In genomic region chr1:54995835-54996234, GRCh38 we compare ENCODE assay signal across 15 cellular contexts. TPM values are rescaled to one million over a fixed set of nuclear protein-coding genes. Genes with fewer than 3 reads are reported as not detected.
DNase-seq lines count a peak whose midpoint lies in the region; ATAC-seq, FAIRE-seq and TF ChIP-seq lines count a peak whose summit lies in the region.
"Had no signal": no experiment of that assay in that cellular context is flagged by ENCODE, and none has a peak within 500 bp of the region (broad histone marks: within the 10 kb centered on the region; RNA-seq: fewer than 3 reads in every experiment).

No MANE protein-coding gene starts in this region.

- ATAC-seq in A549: no peak

- H3K9me3 ChIP-seq in A549: no peaks in the 10 kb centered on the region
- H3K9me3 ChIP-seq in MM.1S (replicated peaks; ENCODE audit: insufficient read depth, low read length): no peaks in the 10 kb centered on the region
- H3K9me3 ChIP-seq in endothelial cell of umbilical vein (replicated peaks; ENCODE audit: control insufficient read depth, insufficient read depth, low read length): no peaks in the 10 kb centered on the region
- H3K9me3 ChIP-seq: right lobe of liver had no signal

- CTCF ChIA-PET in A549 (lab: Yijun Ruan, JAX): interaction anchor here (0.6 to 20.8 kb wide), 25 partner anchors 10 to 1825 kb away, joined by 3 to 451 read pairs (median 5); no protein-coding TSS in a partner anchor
- CTCF ChIA-PET in endothelial cell of umbilical vein (lab: Charles Lee): interaction anchor here (0.7 to 25.0 kb wide), 16 partner anchors 9 to 111 kb away, joined by 3 to 918 read pairs (median 6); no protein-coding TSS in a partner anchor

- DNase-seq in A549 (ENCODE audit: low read depth in 1 of 2, low spot score in 1 of 2): no peak
- DNase-seq in MM.1S: no peak
- DNase-seq in activated T-cell treated with anti-CD3 and anti-CD28 coated beads, Interleukin-2, amount 50 U/mL, for 1 hour: peak; percentile 23
- no peak for DNase-seq in endothelial cell of umbilical vein (ENCODE audit: low read depth, low spot score)
- no peak for DNase-seq in NCI-H82 (lab: John Stamatoyannopoulos, UW)
- no peak for DNase-seq in NCI-H524 (lab: John Stamatoyannopoulos, UW)
- DNase-seq in NAMALWA (ENCODE audit: low spot score): no peak
- DNase-seq in iPS-NIHi7 (ENCODE audit: extremely low spot score): no peak

- H3K9ac ChIP-seq in MM.1S (ENCODE audit: low read length) (no peak overlapping the region), endothelial cell of umbilical vein (replicated peaks; ENCODE audit: extremely low read depth, insufficient read depth, low read length) (no peak overlapping the region)
- H3K9ac ChIP-seq: GM23248 had no signal

- 85% methylated on average over 9 of the region's 9 CpGs for WGBS in A549 (ENCODE audit: missing lambda C conversion rate)

- TF ChIP-seq CTCF in A549 (IDR thresholded peaks at IDR 0.05) (no peak), MM.1S (IDR thresholded peaks at IDR 0.05; ENCODE audit: low read length) (no peak), endothelial cell of umbilical vein (IDR thresholded peaks at IDR 0.05; ENCODE audit: extremely low read depth in 1 of 2, insufficient read depth in 1 of 2, low read depth in 1 of 2, low read length in 2 of 2) (no peak)

- no peaks in the 10 kb centered on the region for H3K79me2 ChIP-seq in MM.1S (ENCODE audit: low read length)
- H3K79me2 ChIP-seq in endothelial cell of umbilical vein (ENCODE audit: control insufficient read depth, insufficient read depth, low read length): no peaks in the 10 kb centered on the region

- dilution Hi-C loops in endothelial cell of umbilical vein (cut with MboI; ENCODE audit: extremely low pct_ligation_motif_present, low sequenced_read_pairs): no loop called here

- H3K27me3 ChIP-seq in MM.1S (replicated peaks; ENCODE audit: insufficient read depth, low read length) (no peaks in the 10 kb centered on the region; the same call in 1 of the 2 replicates), endothelial cell of umbilical vein (ENCODE audit: control insufficient read depth in 2 of 2, insufficient read depth in 2 of 2, low read length in 2 of 2) (peaks cover 12 to 14% of the 10 kb centered on the region in 2 experiments)
- H3K27me3 ChIP-seq: right lobe of liver had no signal

- BruUV-seq in endothelial cell of umbilical vein (replicated peaks; lab: Mats Ljungman, UMichigan): no TSS peak

- H3K36me3 ChIP-seq in MM.1S (replicated peaks; ENCODE audit: insufficient read depth, low read length): no peaks in the 10 kb centered on the region
- no peaks in the 10 kb centered on the region for H3K36me3 ChIP-seq in endothelial cell of umbilical vein (ENCODE audit: control insufficient read depth in 2 of 2, extremely low read depth in 1 of 2, insufficient read depth in 2 of 2, low read length in 2 of 2)
- H3K36me3 ChIP-seq: right lobe of liver had no signal

- POLR2A ChIA-PET in A549 (lab: Yijun Ruan, JAX) (interaction anchor here (1.4 kb wide), 1 partner anchor 45 kb away, joined by 7 read pairs; no protein-coding TSS in a partner anchor), endothelial cell of umbilical vein (lab: Charles Lee) (no interaction called here)

- H3K27ac ChIP-seq in A549 (no peak overlapping the region), MM.1S (ENCODE audit: low read length) (no peak overlapping the region), endothelial cell of umbilical vein (ENCODE audit: insufficient read depth, low read depth, low read length) (no peak overlapping the region)
- H3K27ac ChIP-seq: GM23248, right lobe of liver had no signal

- TF ChIP-seq RAD21 in A549 (conservative IDR thresholded peaks at IDR 0.05 in 1 of 2, IDR thresholded peaks at IDR 0.05 in 1 of 2): no peak

- intact Hi-C loops in endothelial cell of umbilical vein (cut with micrococcal nuclease): loop anchor here (1.0 to 2.0 kb wide), 4 partner anchors 26 to 323 kb away; no protein-coding TSS in a partner anchor

- TF ChIP-seq EP300 in A549 (IDR thresholded peaks at IDR 0.05): no peak

- FAIRE-seq in A549 (lab: Jason Lieb, UNC) (no peak), endothelial cell of umbilical vein (lab: Jason Lieb, UNC) (no peak)

- peak overlapping the region; percentile 73 for H2AFZ ChIP-seq in MM.1S (ENCODE audit: low read length)
- H2AFZ ChIP-seq in endothelial cell of umbilical vein (ENCODE audit: low read depth, low read length): peak overlapping the region; percentile 23
- H2AFZ ChIP-seq: GM23248 had no signal

- no peak for TF ChIP-seq POLR2A in A549 (IDR thresholded peaks at IDR 0.05; ENCODE audit: low read length)
- TF ChIP-seq POLR2A in endothelial cell of umbilical vein (IDR thresholded peaks at IDR 0.05; ENCODE audit: low read depth, low read length): no peak

- H3F3A ChIP-seq in MM.1S (ENCODE audit: insufficient read depth, low read length): no peaks in the 10 kb centered on the region

- H3K4me3 ChIP-seq in A549 (no peak overlapping the region), MM.1S (ENCODE audit: low read length) (0 out of 2 replicates have a peak overlapping the region, but pooled peaks have one; percentile 18), endothelial cell of umbilical vein (replicated peaks in 1 of 3; ENCODE audit: insufficient read depth in 1 of 3, low read depth in 1 of 3, low read length in 3 of 3) (no peak overlapping the region)
- H3K4me3 ChIP-seq: GM23248, right lobe of liver had no signal

- H3K4me2 ChIP-seq in A549 (peak overlapping the region; percentile 57), MM.1S (ENCODE audit: low read depth, low read length) (peak overlapping the region; percentile 86), endothelial cell of umbilical vein (ENCODE audit: insufficient read depth, low read length) (no peak overlapping the region)

- H3K9me1 ChIP-seq in endothelial cell of umbilical vein (replicated peaks; ENCODE audit: control insufficient read depth, extremely low read depth, insufficient read depth, low read length): no peaks in the 10 kb centered on the region

- 0 out of 3 replicates have a peak, but pooled peaks cover 4% of the 10 kb centered on the region for H3K4me1 ChIP-seq in A549
- no peaks in the 10 kb centered on the region for H3K4me1 ChIP-seq in MM.1S (ENCODE audit: low read length)
- peaks cover 3% of the 10 kb centered on the region for H3K4me1 ChIP-seq in endothelial cell of umbilical vein (ENCODE audit: control insufficient read depth, extremely low read depth, insufficient read depth, low read length)

- H4K20me1 ChIP-seq in MM.1S (ENCODE audit: insufficient read depth, low read length) (no peaks in the 10 kb centered on the region), endothelial cell of umbilical vein (replicated peaks; ENCODE audit: control insufficient read depth, extremely low read depth, insufficient read depth, low read length) (no peaks in the 10 kb centered on the region)

- H3K9me2 ChIP-seq in MM.1S (replicated peaks; ENCODE audit: insufficient read depth, low read length): no peaks in the 10 kb centered on the region

TF ChIP-seq in endothelial cell of umbilical vein, 7 proteins besides CTCF, POLR2A, EP300 and RAD21 (continues in another document):
- no peak for TF ChIP-seq GATA2 (IDR thresholded peaks at IDR 0.05; ENCODE audit: insufficient read depth, insufficient read length, low read depth, low read length)

RNA-seq across cellular contexts. Expression of gene BSND, which starts 2.9 kb away (rescaled TPM):
- polyA plus RNA-seq in A549 (2011; rRNA removed) (not detected in 2 replicates), A549 (2017; fragmentation: RNase III; extraction: RNeasy Plus Mini Kit Qiagen cat#74134 plus additional on column Dnase treatment) (not detected in 3 replicates), endothelial cell of umbilical vein (not detected in 2 replicates)
- polyA plus RNA-seq in A549 (2012; cell fraction: cytosol; rRNA removed): not detected in 2 replicates
- not detected in 2 replicates for polyA plus RNA-seq in A549 (2012; cell fraction: nucleus; rRNA removed)
- not detected in 2 replicates for polyA minus RNA-seq in A549 (2011; rRNA and poly(A)+ RNA removed)
- not detected in 2 replicates for total RNA-seq in endothelial cell of umbilical vein
- polyA plus RNA-seq in endothelial cell of umbilical vein (2011; cell fraction: cytosol; rRNA removed): not detected in 2 replicates
- not detected in 2 replicates for polyA plus RNA-seq in endothelial cell of umbilical vein (2011; cell fraction: nucleus; rRNA removed)
- polyA plus RNA-seq in endothelial cell of umbilical vein (2012): not detected in 2 replicates
- not detected in 2 replicates for polyA minus RNA-seq in endothelial cell of umbilical vein
- polyA minus RNA-seq in endothelial cell of umbilical vein (2011; cell fraction: cytosol; rRNA and poly(A)+ RNA removed): not detected
- not detected in 2 replicates for polyA minus RNA-seq in endothelial cell of umbilical vein (2011; cell fraction: nucleus; rRNA and poly(A)+ RNA removed)
- total RNA-seq: activated CD8-positive, alpha-beta memory T cell treated with anti-CD3 and anti-CD28 coated beads for 36 hours; cardiac septum; GM23248; right lobe of liver; SK-MEL-5; urinary bladder had no signal
- polyA plus RNA-seq: esophagus, GM23248, urinary bladder had no signal

RNA-seq across cellular contexts. Expression of gene TMEM61, which starts 15.4 kb away (rescaled TPM):
- polyA plus RNA-seq in A549 (2011; rRNA removed): 0.06 and 0.15 TPM in 2 replicates
- 0.05 TPM in 2 replicates for polyA plus RNA-seq in A549 (2012; cell fraction: cytosol; rRNA removed)
- 0.06 TPM in 1 of 2 replicates, not detected in the other for polyA plus RNA-seq in A549 (2012; cell fraction: nucleus; rRNA removed)
- polyA plus RNA-seq in A549 (2017; fragmentation: RNase III; extraction: RNeasy Plus Mini Kit Qiagen cat#74134 plus additional on column Dnase treatment): 0.10 to 0.12 TPM in 2 of 3 replicates, not detected in the other
- polyA minus RNA-seq in A549 (2011; rRNA and poly(A)+ RNA removed): not detected in 2 replicates
- total RNA-seq in endothelial cell of umbilical vein: not detected in 2 replicates
- not detected in 2 replicates for polyA plus RNA-seq in endothelial cell of umbilical vein
- polyA plus RNA-seq in endothelial cell of umbilical vein (2011; cell fraction: cytosol; rRNA removed): not detected in 2 replicates
- polyA plus RNA-seq in endothelial cell of umbilical vein (2011; cell fraction: nucleus; rRNA removed): not detected in 2 replicates
- polyA plus RNA-seq in endothelial cell of umbilical vein (2012): not detected in 2 replicates
- not detected in 2 replicates for polyA minus RNA-seq in endothelial cell of umbilical vein
- not detected for polyA minus RNA-seq in endothelial cell of umbilical vein (2011; cell fraction: cytosol; rRNA and poly(A)+ RNA removed)
- not detected in 2 replicates for polyA minus RNA-seq in endothelial cell of umbilical vein (2011; cell fraction: nucleus; rRNA and poly(A)+ RNA removed)
- total RNA-seq: activated CD8-positive, alpha-beta memory T cell treated with anti-CD3 and anti-CD28 coated beads for 36 hours; cardiac septum; GM23248; SK-MEL-5; urinary bladder had no signal
- polyA plus RNA-seq: GM23248 had no signal

RNA-seq across cellular contexts. Expression of gene PCSK9, which starts 43.5 kb away (rescaled TPM):
- polyA plus RNA-seq in A549 (2011; rRNA removed) (1.6 and 1.7 TPM in 2 replicates), A549 (2017; fragmentation: RNase III; extraction: RNeasy Plus Mini Kit Qiagen cat#74134 plus additional on column Dnase treatment) (2.7 to 7.3 TPM (median 4.9 TPM) in 3 replicates), endothelial cell of umbilical vein (0.17 and 0.32 TPM in 2 replicates)
- 2.4 and 3.7 TPM in 2 replicates for polyA plus RNA-seq in A549 (2012; cell fraction: cytosol; rRNA removed)
- 9.8 and 14.3 TPM in 2 replicates for polyA plus RNA-seq in A549 (2012; cell fraction: nucleus; rRNA removed)
- polyA minus RNA-seq in A549 (2011; rRNA and poly(A)+ RNA removed): 1.6 and 1.8 TPM in 2 replicates
- total RNA-seq in endothelial cell of umbilical vein: 0.23 and 0.35 TPM in 2 replicates
- 0.11 and 0.15 TPM in 2 replicates for polyA plus RNA-seq in endothelial cell of umbilical vein (2011; cell fraction: cytosol; rRNA removed)
- 0.08 and 0.10 TPM in 2 replicates for polyA plus RNA-seq in endothelial cell of umbilical vein (2011; cell fraction: nucleus; rRNA removed)
- not detected in 2 replicates for polyA plus RNA-seq in endothelial cell of umbilical vein (2012)
- polyA minus RNA-seq in endothelial cell of umbilical vein: 0.27 and 0.87 TPM in 2 replicates
- 41.3 TPM for polyA minus RNA-seq in endothelial cell of umbilical vein (2011; cell fraction: cytosol; rRNA and poly(A)+ RNA removed)
- polyA minus RNA-seq in endothelial cell of umbilical vein (2011; cell fraction: nucleus; rRNA and poly(A)+ RNA removed): 0.48 and 0.58 TPM in 2 replicates
- total RNA-seq: activated CD8-positive, alpha-beta memory T cell treated with anti-CD3 and anti-CD28 coated beads for 36 hours; cardiac septum had no signal
